13 cellular contexts compared by ENCODE assay signal in genomic region chr11:98772799-98773198, GRCh38.
DNase-seq lines count a peak whose midpoint lies in the region; ATAC-seq lines count a peak whose summit lies in the region.
"Had no signal": no experiment of that assay in that cellular context is flagged by ENCODE, and none has a peak within 500 bp of the region (broad histone marks: within the 10 kb centered on the region; RNA-seq: fewer than 3 reads in every experiment).

No MANE protein-coding gene starts in this region.

- no peaks in the 10 kb centered on the region for H3K36me3 Mint-ChIP-seq in activated CD4-positive, alpha-beta T cell treated with anti-CD3 and anti-CD28 coated beads, Interleukin-2, amount 10 ng/mL, durations not matched to agents 24 days and 14 days (ENCODE audit: low read depth)
- H3K36me3 Mint-ChIP-seq: CD4-positive, alpha-beta memory T cell had no signal

- no peak overlapping the region for H3K4me3 Mint-ChIP-seq in activated CD4-positive, alpha-beta T cell treated with anti-CD3 and anti-CD28 coated beads, Interleukin-2, amount 10 ng/mL, durations not matched to agents 24 days and 14 days
- H3K4me3 Mint-ChIP-seq: CD4-positive, alpha-beta memory T cell; H9 had no signal

- intact Hi-C loops in activated CD4-positive, alpha-beta T cell treated with anti-CD3 and anti-CD28 coated beads, Interleukin-2, amount 10 ng/mL, durations not matched to agents 24 days and 14 days (cut with micrococcal nuclease) = no loop called here

- DNase-seq in DMS 273 (lab: John Stamatoyannopoulos, UW; ENCODE audit: unreplicated experiment) = peak; percentile 68
- DNase-seq in DMS 273 treated with DMSO at 0.1 percent for 48 hours (lab: John Stamatoyannopoulos, UW) = peak; percentile 35
- peak; percentile 68 for DNase-seq in NCI-H2081 treated with DMSO at 0.1 percent for 48 hours (lab: John Stamatoyannopoulos, UW)
- DNase-seq in iPS-NIHi11 (ENCODE audit: low spot score) = peak; percentile 5
- no peak for DNase-seq in activated CD4-positive, alpha-beta T cell treated with anti-CD3 and anti-CD28 coated beads, Interleukin-2, amount 10 ng/mL, durations not matched to agents 24 days and 14 days
- DNase-seq: BE2C; CD4-positive, alpha-beta memory T cell; DMS53; GF-D8; GOT3; H9 had no signal

- peaks cover 4% of the 10 kb centered on the region for H3K9me3 Mint-ChIP-seq in activated CD4-positive, alpha-beta T cell treated with anti-CD3 and anti-CD28 coated beads, Interleukin-2, amount 10 ng/mL, durations not matched to agents 24 days and 14 days

- H3K4me1 Mint-ChIP-seq in activated CD4-positive, alpha-beta T cell treated with anti-CD3 and anti-CD28 coated beads, Interleukin-2, amount 10 ng/mL, durations not matched to agents 24 days and 14 days = no peaks in the 10 kb centered on the region
- H3K4me1 Mint-ChIP-seq: CD4-positive, alpha-beta memory T cell; H9 had no signal

- no peak for ATAC-seq in HG03045 (IDR thresholded peaks at IDR 0.05; ENCODE audit: unreplicated experiment)
- ATAC-seq: A549 had no signal

- no peaks in the 10 kb centered on the region for H3K27me3 Mint-ChIP-seq in activated CD4-positive, alpha-beta T cell treated with anti-CD3 and anti-CD28 coated beads, Interleukin-2, amount 10 ng/mL, durations not matched to agents 24 days and 14 days
- H3K27me3 Mint-ChIP-seq: CD4-positive, alpha-beta memory T cell had no signal

- no peak overlapping the region for H3K27ac Mint-ChIP-seq in activated CD4-positive, alpha-beta T cell treated with anti-CD3 and anti-CD28 coated beads, Interleukin-2, amount 10 ng/mL, durations not matched to agents 24 days and 14 days
- H3K27ac Mint-ChIP-seq: CD4-positive, alpha-beta memory T cell; H9 had no signal
